In genomic region chr12:10393291-10393690, GRCh38 we compare ENCODE assay signal across 33 cellular contexts. TPM values are rescaled to one million over a fixed set of nuclear protein-coding genes. Genes with fewer than 3 reads are reported as not detected.
DNase-seq lines count a peak whose midpoint lies in the region; ATAC-seq and TF ChIP-seq lines count a peak whose summit lies in the region.
"Had no signal": no experiment of that assay in that cellular context is flagged by ENCODE, and none has a peak within 500 bp of the region (broad histone marks: within the 10 kb centered on the region; RNA-seq: fewer than 3 reads in every experiment).

No MANE protein-coding gene starts in this region.

- H3K4me1 ChIP-seq in KMS-11 (ENCODE audit: low read depth, poor library complexity, severe bottlenecking), result peaks cover 55% of the 10 kb centered on the region

- no peaks in the 10 kb centered on the region for H3K9me3 Mint-ChIP-seq in naive thymus-derived CD8-positive, alpha-beta T cell
- H3K9me3 Mint-ChIP-seq: naive B cell; T-helper 2 cell treated with Interferon-gamma antibody and Interleukin-4, amounts not matched to agents 5 μg/mL and 100 μg/mL, for 36 hours; WTC11 had no signal

- peak overlapping the region; percentile 97 to 100 (median 99) for H3K27ac Mint-ChIP-seq in naive thymus-derived CD8-positive, alpha-beta T cell
- H3K27ac Mint-ChIP-seq: T-helper 2 cell treated with Interferon-gamma antibody and Interleukin-4, amounts not matched to agents 5 μg/mL and 100 μg/mL, for 36 hours; WTC11 had no signal

- peaks cover 11 to 16% (median 14%) of the 10 kb centered on the region in 3 donors for H3K36me3 Mint-ChIP-seq in naive thymus-derived CD8-positive, alpha-beta T cell
- H3K36me3 Mint-ChIP-seq: naive B cell, WTC11 had no signal

- H2AFZ ChIP-seq in KMS-11 (ENCODE audit: low read depth), result no peak overlapping the region

- H3K9ac ChIP-seq in KMS-11, result no peak overlapping the region

- H3K36me3 ChIP-seq in KMS-11 (ENCODE audit: insufficient read depth), result no peaks in the 10 kb centered on the region
- H3K36me3 ChIP-seq: esophagus squamous epithelium, gastrocnemius medialis, suprapubic skin had no signal

- POLR2A ChIA-PET in naive thymus-derived CD8-positive, alpha-beta T cell (lab: Charles Lee), result interaction anchor here (1.2 to 5.2 kb wide), 11 partner anchors 8 to 168 kb away, joined by 3 to 35 read pairs (median 9); no protein-coding TSS in a partner anchor

- peaks cover 30 to 70% (median 62%) of the 10 kb centered on the region in 4 donors for H3K4me1 Mint-ChIP-seq in naive thymus-derived CD8-positive, alpha-beta T cell

- TF ChIP-seq CTCF in KMS-11 (conservative IDR thresholded peaks at IDR 0.05; ENCODE audit: low read depth, low read length), result no peak
- TF ChIP-seq CTCF in VCaP (conservative IDR thresholded peaks at IDR 0.05), result no peak

- H3K4me3 ChIP-seq in KMS-11 (IDR thresholded peaks at IDR 0.05; ENCODE audit: insufficient read depth, low read depth, low read length), result no peak overlapping the region
- H3K4me3 ChIP-seq: esophagus squamous epithelium, gastrocnemius medialis, smooth muscle cell, suprapubic skin had no signal

- H3K27me3 ChIP-seq in KMS-11 (ENCODE audit: insufficient read depth, low read depth), result peaks cover 6% of the 10 kb centered on the region
- H3K27me3 ChIP-seq: esophagus squamous epithelium, gastrocnemius medialis, suprapubic skin had no signal

- peak overlapping the region in 9 of 10 donors; percentile 5 to 91 (median 62) for H3K4me3 Mint-ChIP-seq in naive thymus-derived CD8-positive, alpha-beta T cell
- H3K4me3 Mint-ChIP-seq: T-helper 2 cell treated with Interferon-gamma antibody and Interleukin-4, amounts not matched to agents 5 μg/mL and 100 μg/mL, for 36 hours; WTC11 had no signal

- intact Hi-C loops in cardiac septum (cut with DNase I), result no loop called here

- H3K79me2 ChIP-seq in KMS-11 (ENCODE audit: insufficient read depth, low read depth), result no peaks in the 10 kb centered on the region

- H3K27me3 Mint-ChIP-seq in naive thymus-derived CD8-positive, alpha-beta T cell, result no peaks in the 10 kb centered on the region

- H3K4me2 ChIP-seq in KMS-11, result peak overlapping the region; percentile 52; the same call in 1 of the 2 replicates

- no peaks in the 10 kb centered on the region for H4K20me1 ChIP-seq in KMS-11 (ENCODE audit: insufficient read depth)

- DNase-seq in NCI-H2081 (lab: John Stamatoyannopoulos, UW), result peak; percentile 5 to 26
- no peak for DNase-seq in NCI-H2081 treated with DMSO at 0.1 percent for 48 hours (lab: John Stamatoyannopoulos, UW)
- DNase-seq in naive thymus-derived CD8-positive, alpha-beta T cell, result no peak
- no peak for DNase-seq in cardiac septum (ENCODE audit: low spot score)
- no peak for DNase-seq in H4 (ENCODE audit: low spot score)
- DNase-seq: activated effector memory CD4-positive, alpha-beta T cell treated with anti-CD3 and anti-CD28 coated beads, Interleukin-2, amount 50 U/mL, for 16 hours; COR-L47; effector memory CD4-positive, alpha-beta T cell; esophagus squamous epithelium; gastrocnemius medialis; HCEC 1CT; hippocampal formation; naive B cell; NCI-H1417 treated with DMSO at 0.1 percent for 48 hours; NCI-H2171 treated with DMSO at 0.1 percent for 48 hours; NCI-H748 treated with DMSO at 0.1 percent for 48 hours; OCI-M1; retina; stimulated activated CD4-positive, alpha-beta T cell treated with anti-CD3 and anti-CD28 coated beads, Interleukin-2, amount 100 ng/mL, for 24 hours had no signal

- H3K27ac ChIP-seq in KMS-11, result no peak overlapping the region
- H3K27ac ChIP-seq in VCaP, result peak overlapping the region; percentile 95
- H3K27ac ChIP-seq: gastrocnemius medialis, suprapubic skin had no signal

- ATAC-seq in naive thymus-derived CD8-positive, alpha-beta T cell, result no peak
- ATAC-seq in GM18907 (IDR thresholded peaks at IDR 0.05; ENCODE audit: unreplicated experiment), result no peak
- ATAC-seq: left lobe of liver, WTC11 had no signal

RNA-seq across cellular contexts. Expression of gene KLRK1, which starts 3.5 kb away (rescaled TPM):
- total RNA-seq in naive thymus-derived CD8-positive, alpha-beta T cell, result 100 to 1,000 TPM; 792 to 865 TPM
- polyA plus RNA-seq in naive thymus-derived CD8-positive, alpha-beta T cell, result 100 to 1,000 TPM; 525 to 619 (median 611) TPM
- total RNA-seq in cardiac septum, result 0.19 TPM
- total RNA-seq in H4 (2014; rRNA removed; shearing (Covaris generic)), result not detected in 2 replicates
- total RNA-seq: Daoy, smooth muscle cell had no signal
- polyA plus RNA-seq: BJ, smooth muscle cell had no signal

RNA-seq across cellular contexts. Expression of gene KLRC4, which starts 16.3 kb away (rescaled TPM):
- 10 to 100 TPM; 55.4 to 57.6 TPM for total RNA-seq in naive thymus-derived CD8-positive, alpha-beta T cell
- polyA plus RNA-seq in naive thymus-derived CD8-positive, alpha-beta T cell, result 10 to 100 TPM in 2 of 3 donors, 1 to 10 TPM in 1; 1.3 to 31.8 (median 13.6) TPM
- total RNA-seq in cardiac septum, result not detected
- total RNA-seq in H4 (2014; rRNA removed; shearing (Covaris generic)), result not detected in 2 replicates
- total RNA-seq: Daoy, gastrocnemius medialis, GM12878, left lobe of liver, mesenteric fat pad, osteoblast, Right ventricle myocardium inferior, smooth muscle cell, suprapubic skin, WTC11 had no signal
- polyA plus RNA-seq: BJ, smooth muscle cell had no signal

RNA-seq across cellular contexts. Expression of gene KLRC3, which starts 27.1 kb away (rescaled TPM):
- total RNA-seq in naive thymus-derived CD8-positive, alpha-beta T cell, result 1 to 10 TPM; 3.2 to 4.6 TPM
- polyA plus RNA-seq in naive thymus-derived CD8-positive, alpha-beta T cell, result 1 to 10 TPM; 2.2 to 6.4 (median 3.9) TPM
- total RNA-seq in cardiac septum, result not detected
- total RNA-seq in H4 (2014; rRNA removed; shearing (Covaris generic)), result 0.37 TPM in 1 of 2 replicates, not detected in the other
- total RNA-seq: Daoy, gastrocnemius medialis, left lobe of liver, mesenteric fat pad, Right ventricle myocardium inferior, smooth muscle cell, suprapubic skin, WTC11 had no signal
- polyA plus RNA-seq: BJ, smooth muscle cell had no signal

RNA-seq across cellular contexts. Expression of gene KLRC2, which starts 42.5 kb away (rescaled TPM):
- 1 to 10 TPM; 1.9 to 3.6 TPM for total RNA-seq in naive thymus-derived CD8-positive, alpha-beta T cell
- polyA plus RNA-seq in naive thymus-derived CD8-positive, alpha-beta T cell, result 10 to 100 TPM in 1 of 3 donors, under 1 TPM in 2; 0.62 to 25.0 (median 0.76) TPM
- total RNA-seq in cardiac septum, result not detected
- 0.23 TPM in 1 of 2 replicates, not detected in the other for total RNA-seq in H4 (2014; rRNA removed; shearing (Covaris generic))
- total RNA-seq: gastrocnemius medialis, left lobe of liver, mesenteric fat pad, Right ventricle myocardium inferior, smooth muscle cell, WTC11 had no signal
- polyA plus RNA-seq: BJ, smooth muscle cell had no signal

RNA-seq across cellular contexts. Expression of gene KLRC1, which starts 59.9 kb away (rescaled TPM):
- 1 to 10 TPM; 4.4 TPM for total RNA-seq in naive thymus-derived CD8-positive, alpha-beta T cell
- polyA plus RNA-seq in naive thymus-derived CD8-positive, alpha-beta T cell, result 1 to 10 TPM in 1 of 3 donors, under 1 TPM in 2; 0.32 to 1.1 (median 0.91) TPM
- 0.16 TPM for total RNA-seq in cardiac septum
- total RNA-seq in H4 (2014; rRNA removed; shearing (Covaris generic)), result not detected in 2 replicates
- total RNA-seq: Daoy, gastrocnemius medialis, left lobe of liver, osteoblast, Right ventricle myocardium inferior, smooth muscle cell, suprapubic skin, WTC11 had no signal
- polyA plus RNA-seq: BJ, smooth muscle cell had no signal

Comparison
In these comparisons a context has a peak if more than half of its experiments do, and no peak if none do; other contexts are left out.
1. DNase-seq: peak in NCI-H2081 (2 of 2); none in NCI-H2081 treated with DMSO at 0.1 percent for 48 hours (single experiment), naive thymus-derived CD8-positive, alpha-beta T cell (0 of 10), cardiac septum (single experiment) and H4 (single experiment).
2. RNA of gene KLRK1, which starts 3.5 kb away (total RNA-seq): 792 to 865 TPM in naive thymus-derived CD8-positive, alpha-beta T cell; 0.19 TPM in cardiac septum (single experiment) and not detected in H4; every median in the first group is over 100 times any median in the second.
3. RNA of gene KLRC4, which starts 16.3 kb away (total RNA-seq): 55.4 to 57.6 TPM in naive thymus-derived CD8-positive, alpha-beta T cell; not detected in cardiac septum (single experiment) and not detected in H4; every median in the first group is over 10 times any median in the second.